In the genomic region with DNA sequence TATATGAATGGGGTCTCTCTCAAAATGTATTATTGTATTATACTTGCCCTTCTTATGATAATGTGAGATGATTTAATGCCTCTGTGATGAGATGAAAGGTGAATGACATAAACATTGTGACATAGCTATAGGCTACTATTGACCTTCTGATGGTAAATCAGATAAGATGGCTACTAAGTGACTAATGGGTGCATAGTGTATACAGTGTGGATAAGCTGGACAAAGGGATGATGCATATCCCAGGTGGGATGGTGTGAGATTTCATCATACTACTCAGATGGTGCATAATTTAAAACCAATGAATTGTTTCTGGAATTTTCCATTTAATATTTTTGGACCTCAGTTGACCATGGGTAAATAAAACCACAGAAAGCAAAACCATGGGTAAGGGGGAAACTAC, we compare ENCODE assay signal across 1 cellular context.
TF ChIP-seq lines count a peak whose summit lies in the region.

No MANE protein-coding gene starts in this region.

TF ChIP-seq in IMR-90, 13 proteins besides CTCF, POLR2A, EP300 and RAD21:
- TF ChIP-seq CEBPB (IDR thresholded peaks at IDR 0.05; ENCODE audit: low read depth, low read length) (peak; percentile 73), NFE2L2 (IDR thresholded peaks at IDR 0.05; ENCODE audit: low read depth, low read length) (no peak)
